ENCODE assay signal across 1 cellular context in the genomic region with DNA sequence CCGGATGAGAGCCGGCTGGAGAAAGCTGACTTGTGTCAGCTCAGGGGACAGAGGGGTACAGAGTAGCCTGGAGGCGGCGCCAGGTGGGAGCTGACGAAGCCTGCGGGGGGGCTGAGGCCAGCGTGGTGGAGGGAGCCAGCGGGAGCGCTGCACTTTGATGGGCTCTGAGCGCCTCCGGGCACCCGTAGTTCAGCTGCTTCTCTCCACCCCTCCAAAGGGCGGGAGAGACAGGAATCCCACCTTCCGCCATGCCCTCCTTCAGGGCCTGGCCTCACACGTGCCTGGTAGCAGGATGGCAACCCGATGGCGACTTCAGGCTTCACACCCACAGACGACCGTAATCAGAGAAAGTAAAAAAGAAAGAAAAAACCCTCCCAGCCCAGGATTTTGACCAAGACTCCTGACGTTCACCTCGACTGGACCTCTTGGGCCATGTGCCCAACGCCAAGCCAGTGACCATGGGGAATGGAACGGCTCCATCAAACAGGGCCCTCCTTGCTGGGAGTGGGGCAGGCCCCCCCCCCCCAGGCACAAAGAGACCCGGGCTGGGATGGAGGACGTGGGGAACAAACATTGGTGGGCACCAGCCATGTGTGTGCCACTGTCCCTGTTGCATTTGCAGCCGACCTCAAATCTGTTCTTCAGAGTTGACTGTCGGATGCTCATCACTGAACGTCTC.
TF ChIP-seq lines count a peak whose summit lies in the region.

No MANE protein-coding gene starts in this region.

TF ChIP-seq in IMR-90, 13 proteins besides CTCF, POLR2A, EP300 and RAD21 (continued from another document):
- TF ChIP-seq, protein P1, sequence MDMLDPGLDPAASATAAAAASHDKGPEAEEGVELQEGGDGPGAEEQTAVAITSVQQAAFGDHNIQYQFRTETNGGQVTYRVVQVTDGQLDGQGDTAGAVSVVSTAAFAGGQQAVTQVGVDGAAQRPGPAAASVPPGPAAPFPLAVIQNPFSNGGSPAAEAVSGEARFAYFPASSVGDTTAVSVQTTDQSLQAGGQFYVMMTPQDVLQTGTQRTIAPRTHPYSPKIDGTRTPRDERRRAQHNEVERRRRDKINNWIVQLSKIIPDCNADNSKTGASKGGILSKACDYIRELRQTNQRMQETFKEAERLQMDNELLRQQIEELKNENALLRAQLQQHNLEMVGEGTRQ (IDR thresholded peaks at IDR 0.05; ENCODE audit: low read depth, low read length): no peak
- TF ChIP-seq, protein P2, sequence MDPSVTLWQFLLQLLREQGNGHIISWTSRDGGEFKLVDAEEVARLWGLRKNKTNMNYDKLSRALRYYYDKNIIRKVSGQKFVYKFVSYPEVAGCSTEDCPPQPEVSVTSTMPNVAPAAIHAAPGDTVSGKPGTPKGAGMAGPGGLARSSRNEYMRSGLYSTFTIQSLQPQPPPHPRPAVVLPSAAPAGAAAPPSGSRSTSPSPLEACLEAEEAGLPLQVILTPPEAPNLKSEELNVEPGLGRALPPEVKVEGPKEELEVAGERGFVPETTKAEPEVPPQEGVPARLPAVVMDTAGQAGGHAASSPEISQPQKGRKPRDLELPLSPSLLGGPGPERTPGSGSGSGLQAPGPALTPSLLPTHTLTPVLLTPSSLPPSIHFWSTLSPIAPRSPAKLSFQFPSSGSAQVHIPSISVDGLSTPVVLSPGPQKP (IDR thresholded peaks at IDR 0.05; ENCODE audit: borderline replicate concordance, low read depth, low read length): no peak
- TF ChIP-seq MAZ (IDR thresholded peaks at IDR 0.05; ENCODE audit: borderline replicate concordance, low read depth, low read length): no peak
